8 cellular contexts compared by ENCODE assay signal in genomic region chr1:54487571-54488050, GRCh38.
DNase-seq lines count a peak whose midpoint lies in the region; ATAC-seq, FAIRE-seq and TF ChIP-seq lines count a peak whose summit lies in the region.

No MANE protein-coding gene starts in this region.

- no peak for FAIRE-seq in endothelial cell of umbilical vein (lab: Jason Lieb, UNC)

- peaks cover 17% of the 10 kb centered on the region for H3K4me1 ChIP-seq in endothelial cell of umbilical vein (ENCODE audit: control insufficient read depth, extremely low read depth, insufficient read depth, low read length)

- peak overlapping the region; percentile 91 for H3K27ac Mint-ChIP-seq in neural crest cell (ENCODE audit: unreplicated experiment)

- CTCF ChIA-PET in endothelial cell of umbilical vein (lab: Charles Lee), result interaction anchor here (0.7 to 7.2 kb wide), 11 partner anchors 9 to 406 kb away, joined by 3 to 122 read pairs (median 6); partner anchors contain the start of gene SSBP3
- CTCF ChIA-PET in GM10248 (lab: Yijun Ruan, JAX), result interaction anchor here (0.8 to 3.2 kb wide), 3 partner anchors 12 to 364 kb away, joined by 3 to 36 read pairs (median 3); no protein-coding TSS in a partner anchor

- dilution Hi-C loops in endothelial cell of umbilical vein (cut with MboI; ENCODE audit: extremely low pct_ligation_motif_present, low sequenced_read_pairs), result no loop called here

- H3K36me3 Mint-ChIP-seq in neural crest cell (ENCODE audit: low read depth), result no peaks in the 10 kb centered on the region

- H3K4me2 ChIP-seq in endothelial cell of umbilical vein (ENCODE audit: insufficient read depth, low read length), result peak overlapping the region; percentile 22

- DNase-seq in NCI-H524 (lab: John Stamatoyannopoulos, UW) (peak; percentile 20 to 57), NCI-H524 treated with DMSO at 0.1 percent for 48 hours (lab: John Stamatoyannopoulos, UW) (no peak), RPMI7951 (ENCODE audit: low read depth) (peak; percentile 29), endothelial cell of umbilical vein (ENCODE audit: low read depth, low spot score) (no peak), neural crest cell (ENCODE audit: low read depth, low spot score) (no peak), GM10248 (ENCODE audit: extremely low spot score) (no peak), DMS153 (lab: John Stamatoyannopoulos, UW) (no peak)

- POLR2A ChIA-PET in endothelial cell of umbilical vein (lab: Charles Lee) (interaction anchor here (0.5 to 0.6 kb wide), 2 partner anchors 76 to 174 kb away, joined by 3 to 6 read pairs; no protein-coding TSS in a partner anchor), GM10248 (lab: Yijun Ruan, JAX) (no interaction called here)

- H3K27me3 ChIP-seq in endothelial cell of umbilical vein (ENCODE audit: control insufficient read depth in 2 of 2, insufficient read depth in 2 of 2, low read length in 2 of 2), result no peaks in the 10 kb centered on the region

- intact Hi-C loops in endothelial cell of umbilical vein (cut with micrococcal nuclease), result loop anchor here (1.0 to 5.0 kb wide), 8 partner anchors 23 to 627 kb away; partner anchors contain the start of genes CYB5RL, IFT25, MRPL37 and TCEANC2

- H3K4me3 ChIP-seq in endothelial cell of umbilical vein (replicated peaks in 1 of 3; ENCODE audit: insufficient read depth in 1 of 3, low read depth in 1 of 3, low read length in 3 of 3), result peak overlapping the region in 2 of 3 experiments; percentile 3 to 11

- no peak overlapping the region for H3K27ac ChIP-seq in endothelial cell of umbilical vein (ENCODE audit: insufficient read depth, low read depth, low read length)

- H3K4me3 Mint-ChIP-seq in neural crest cell, result peak overlapping the region; percentile 91

- H4K20me1 ChIP-seq in endothelial cell of umbilical vein (replicated peaks; ENCODE audit: control insufficient read depth, extremely low read depth, insufficient read depth, low read length), result no peaks in the 10 kb centered on the region

- no peak for TF ChIP-seq CTCF in endothelial cell of umbilical vein (IDR thresholded peaks at IDR 0.05; ENCODE audit: extremely low read depth in 1 of 2, insufficient read depth in 1 of 2, low read depth in 1 of 2, low read length in 2 of 2)
- no peak for TF ChIP-seq CTCF in neural crest cell (conservative IDR thresholded peaks at IDR 0.05)
- no peak for TF ChIP-seq CTCF in GM10248 (IDR thresholded peaks at IDR 0.05; ENCODE audit: control extremely low read depth, extremely low read depth, low read depth, missing control alignments)

- no peaks in the 10 kb centered on the region for H3K9me1 ChIP-seq in endothelial cell of umbilical vein (replicated peaks; ENCODE audit: control insufficient read depth, extremely low read depth, insufficient read depth, low read length)

- H3K36me3 ChIP-seq in endothelial cell of umbilical vein (ENCODE audit: control insufficient read depth in 2 of 2, extremely low read depth in 1 of 2, insufficient read depth in 2 of 2, low read length in 2 of 2), result no peaks in the 10 kb centered on the region

- H3K79me2 ChIP-seq in endothelial cell of umbilical vein (ENCODE audit: control insufficient read depth, insufficient read depth, low read length), result no peaks in the 10 kb centered on the region

- no TSS peak for BruUV-seq in endothelial cell of umbilical vein (replicated peaks; lab: Mats Ljungman, UMichigan)

- H3K9ac ChIP-seq in endothelial cell of umbilical vein (replicated peaks; ENCODE audit: extremely low read depth, insufficient read depth, low read length), result no peak overlapping the region

- H3K4me1 Mint-ChIP-seq in neural crest cell, result peaks cover 58% of the 10 kb centered on the region

- TF ChIP-seq POLR2A in endothelial cell of umbilical vein (IDR thresholded peaks at IDR 0.05; ENCODE audit: low read depth, low read length), result no peak

- no peaks in the 10 kb centered on the region for H3K9me3 Mint-ChIP-seq in neural crest cell

- H3K27me3 Mint-ChIP-seq in neural crest cell (ENCODE audit: low read depth), result peaks cover 17% of the 10 kb centered on the region

- H3K9me3 ChIP-seq in endothelial cell of umbilical vein (replicated peaks; ENCODE audit: control insufficient read depth, insufficient read depth, low read length), result no peaks in the 10 kb centered on the region

- ATAC-seq in HG03457 (IDR thresholded peaks at IDR 0.05; ENCODE audit: unreplicated experiment), result no peak

- peak overlapping the region; percentile 80 for H2AFZ ChIP-seq in endothelial cell of umbilical vein (ENCODE audit: low read depth, low read length)

TF ChIP-seq in endothelial cell of umbilical vein, 7 proteins besides CTCF, POLR2A, EP300 and RAD21:
- no peak for TF ChIP-seq FOS (IDR thresholded peaks at IDR 0.05; ENCODE audit: borderline replicate concordance, insufficient read depth, low read length)
- TF ChIP-seq JUN (IDR thresholded peaks at IDR 0.05; ENCODE audit: borderline replicate concordance, insufficient read depth, insufficient read length, low read depth), result no peak
- TF ChIP-seq GATA2 (IDR thresholded peaks at IDR 0.05; ENCODE audit: insufficient read depth, insufficient read length, low read depth, low read length), result no peak
- TF ChIP-seq, protein P1, sequence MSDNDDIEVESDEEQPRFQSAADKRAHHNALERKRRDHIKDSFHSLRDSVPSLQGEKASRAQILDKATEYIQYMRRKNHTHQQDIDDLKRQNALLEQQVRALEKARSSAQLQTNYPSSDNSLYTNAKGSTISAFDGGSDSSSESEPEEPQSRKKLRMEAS (IDR thresholded peaks at IDR 0.05; ENCODE audit: insufficient read depth, insufficient read length), result no peak
- TF ChIP-seq EZH2 (IDR thresholded peaks at IDR 0.05; ENCODE audit: borderline replicate concordance, low read depth, low read length, severe bottlenecking), result no peak
- no peak for TF ChIP-seq POLR2AphosphoS5 (IDR thresholded peaks at IDR 0.05; ENCODE audit: insufficient read depth, low read depth, low read length)
- no peak for TF ChIP-seq MYC (IDR thresholded peaks at IDR 0.05; ENCODE audit: low read depth, low read length)

Comparison
In these comparisons a context has a peak if more than half of its experiments do, and no peak if none do; other contexts are left out.
1. DNase-seq: peak in NCI-H524 (2 of 2) and RPMI7951 (single experiment); none in NCI-H524 treated with DMSO at 0.1 percent for 48 hours (single experiment), endothelial cell of umbilical vein (single experiment), neural crest cell (single experiment), GM10248 (single experiment) and DMS153 (single experiment).